ENCODE assay signal across 8 cellular contexts in the genomic region with DNA sequence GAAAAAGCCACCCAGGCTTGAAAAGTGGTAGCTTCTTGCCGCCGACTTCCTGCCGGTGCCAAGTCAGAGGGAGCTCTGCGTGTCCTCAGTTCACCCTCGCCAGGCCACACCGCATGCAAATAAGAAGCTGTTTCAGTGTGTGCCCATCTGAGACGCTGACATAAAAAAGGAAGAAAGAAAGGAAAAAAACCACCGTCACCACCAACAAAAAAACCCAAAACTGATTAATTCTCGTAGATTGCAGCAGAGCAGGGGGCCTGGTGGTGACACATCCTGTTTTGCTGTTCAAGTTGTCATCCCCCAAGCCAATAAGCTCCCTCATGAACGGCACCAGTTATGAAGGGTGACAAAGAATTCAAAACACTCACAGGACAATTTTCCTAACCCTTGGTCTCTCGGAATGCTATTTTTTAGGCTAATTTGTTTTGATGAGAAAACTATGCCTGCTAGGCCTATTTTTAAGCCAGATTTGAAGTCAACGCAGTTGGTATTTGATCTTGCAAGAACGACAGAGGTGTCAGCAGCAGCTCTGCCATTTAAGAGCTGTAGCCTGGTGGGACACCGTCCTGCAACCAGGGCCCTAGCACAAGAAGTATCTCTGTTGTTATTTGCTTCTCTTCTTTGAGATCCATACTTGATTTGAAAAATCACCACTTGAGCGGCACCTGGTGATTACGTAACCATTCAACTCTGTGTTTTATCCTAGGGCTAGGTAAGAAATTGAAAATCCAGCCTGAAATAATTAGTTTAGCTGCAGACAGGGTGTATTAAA.
DNase-seq lines count a peak whose midpoint lies in the region; ATAC-seq and TF ChIP-seq lines count a peak whose summit lies in the region.

No MANE protein-coding gene starts in this region.

- H3K27me3 Mint-ChIP-seq in T-helper 2 cell treated with Interferon-gamma antibody and Interleukin-4, amounts not matched to agents 5 μg/mL and 100 μg/mL, for 36 hours (ENCODE audit: low read depth): no peaks in the 10 kb centered on the region

- peaks cover 46% of the 10 kb centered on the region for H3K4me1 Mint-ChIP-seq in T-helper 2 cell treated with Interferon-gamma antibody and Interleukin-4, amounts not matched to agents 5 μg/mL and 100 μg/mL, for 36 hours (ENCODE audit: low read depth)

- H3K4me1 ChIP-seq in mucosa of descending colon (ENCODE audit: low read depth): no peaks in the 10 kb centered on the region

- peak; percentile 95 for ATAC-seq in HG03196 (IDR thresholded peaks at IDR 0.05; ENCODE audit: unreplicated experiment)
- peak; percentile 88 for ATAC-seq in mucosa of descending colon

- H3K9me3 Mint-ChIP-seq in T-helper 2 cell treated with Interferon-gamma antibody and Interleukin-4, amounts not matched to agents 5 μg/mL and 100 μg/mL, for 36 hours: peaks cover 11% of the 10 kb centered on the region

- intact Hi-C loops in mucosa of descending colon (cut with DNase I, micrococcal nuclease): no loop called here

- H3K4me3 Mint-ChIP-seq in T-helper 2 cell treated with Interferon-gamma antibody and Interleukin-4, amounts not matched to agents 5 μg/mL and 100 μg/mL, for 36 hours: peak overlapping the region; percentile 73

- H3K9me3 ChIP-seq in mucosa of descending colon: no peaks in the 10 kb centered on the region

- H3K27ac Mint-ChIP-seq in T-helper 2 cell treated with Interferon-gamma antibody and Interleukin-4, amounts not matched to agents 5 μg/mL and 100 μg/mL, for 36 hours: peak overlapping the region; percentile 95

- peaks cover 12% of the 10 kb centered on the region for H3K36me3 Mint-ChIP-seq in T-helper 2 cell treated with Interferon-gamma antibody and Interleukin-4, amounts not matched to agents 5 μg/mL and 100 μg/mL, for 36 hours (ENCODE audit: low read depth)

- no peaks in the 10 kb centered on the region for H3K36me3 ChIP-seq in mucosa of descending colon (ENCODE audit: low read depth)

- peak; percentile 52 for DNase-seq in GM19238 (ENCODE audit: insufficient read length, low spot score)
- DNase-seq in T-helper 2 cell treated with Interferon-gamma antibody and Interleukin-4, amounts not matched to agents 5 μg/mL and 100 μg/mL, for 36 hours (ENCODE audit: low spot score): peak; percentile 85
- peak in 38 of 56 donors; percentile 9 to 75 (median 45) for DNase-seq in amygdala (lab: John Stamatoyannopoulos, UW)
- peak; percentile 42 to 79 (median 49) for DNase-seq in mucosa of descending colon
- peak; percentile 66 to 89 for DNase-seq in stimulated activated CD8-positive, alpha-beta memory T cell treated with anti-CD3 and anti-CD28 coated beads, Interleukin-7, amount 100 ng/mL, for 48 hours (ENCODE audit: extremely low read depth in 1 of 2, low read depth in 1 of 2)
- no peak for DNase-seq in D341Med (ENCODE audit: low spot score)
- DNase-seq in COR-L47 (lab: John Stamatoyannopoulos, UW): no peak

- no peak overlapping the region for H3K4me3 ChIP-seq in mucosa of descending colon

- TF ChIP-seq CTCF in mucosa of descending colon (IDR thresholded peaks at IDR 0.05): no peak

Comparison
In these comparisons a context has a peak if more than half of its experiments do, and no peak if none do; other contexts are left out.
1. DNase-seq: peak in GM19238 (single experiment), T-helper 2 cell treated with Interferon-gamma antibody and Interleukin-4, amounts not matched to agents 5 μg/mL and 100 μg/mL, for 36 hours (single experiment), amygdala (38 of 56), mucosa of descending colon (3 of 3) and stimulated activated CD8-positive, alpha-beta memory T cell treated with anti-CD3 and anti-CD28 coated beads, Interleukin-7, amount 100 ng/mL, for 48 hours (2 of 2); none in D341Med (single experiment) and COR-L47 (single experiment).